Comparison of ENCODE assay signal across 11 cellular contexts in genomic region chr11:279040-279965, GRCh38. TPM values are rescaled to one million over a fixed set of nuclear protein-coding genes. Genes with fewer than 3 reads are reported as not detected.
DNase-seq lines count a peak whose midpoint lies in the region; ATAC-seq and TF ChIP-seq lines count a peak whose summit lies in the region.
"Had no signal": no experiment of that assay in that cellular context is flagged by ENCODE, and none has a peak within 500 bp of the region (broad histone marks: within the 10 kb centered on the region; RNA-seq: fewer than 3 reads in every experiment).

No MANE protein-coding gene starts in this region.

- CTCF ChIA-PET in activated naive CD4-positive, alpha-beta T cell treated with anti-CD3 and anti-CD28 coated beads, Interleukin-2, amount 10 ng/mL, durations not matched to agents 7 days and 5 days (lab: Charles Lee): interaction anchor here (1.0 to 6.6 kb wide), 3 partner anchors 12 to 28 kb away, joined by 4 to 49 read pairs (median 7); no protein-coding TSS in a partner anchor

- H3K27me3 Mint-ChIP-seq in activated naive CD4-positive, alpha-beta T cell treated with anti-CD3 and anti-CD28 coated beads, Interleukin-2, amount 10 ng/mL, durations not matched to agents 7 days and 5 days: peaks cover 80% of the 10 kb centered on the region

- H3K27me3 ChIP-seq in ascending aorta: peaks cover 23% of the 10 kb centered on the region
- H3K27me3 ChIP-seq in mononuclear cell (ENCODE audit: insufficient read depth, low read length): peaks cover 29% of the 10 kb centered on the region
- H3K27me3 ChIP-seq in upper lobe of right lung: peaks cover 65% of the 10 kb centered on the region
- peaks cover 73% of the 10 kb centered on the region for H3K27me3 ChIP-seq in gastroesophageal sphincter

- no peaks in the 10 kb centered on the region for H3K36me3 ChIP-seq in ascending aorta
- no peaks in the 10 kb centered on the region for H3K36me3 ChIP-seq in upper lobe of right lung
- no peaks in the 10 kb centered on the region for H3K36me3 ChIP-seq in gastroesophageal sphincter

- peaks cover 62% of the 10 kb centered on the region for H3K36me3 Mint-ChIP-seq in activated naive CD4-positive, alpha-beta T cell treated with anti-CD3 and anti-CD28 coated beads, Interleukin-2, amount 10 ng/mL, durations not matched to agents 7 days and 5 days

- H3K9me3 Mint-ChIP-seq in activated naive CD4-positive, alpha-beta T cell treated with anti-CD3 and anti-CD28 coated beads, Interleukin-2, amount 10 ng/mL, durations not matched to agents 7 days and 5 days: peaks cover 10% of the 10 kb centered on the region

- H3K4me1 ChIP-seq in ascending aorta (no peaks in the 10 kb centered on the region), mononuclear cell (ENCODE audit: insufficient read depth, low read length) (peaks cover 58% of the 10 kb centered on the region), upper lobe of right lung (peaks cover 30% of the 10 kb centered on the region), gastroesophageal sphincter (peaks cover 0 to 32% (median 17%) of the 10 kb centered on the region in 3 donors)

- H3K4me3 ChIP-seq in ascending aorta: peak overlapping the region; percentile 29 to 53
- H3K4me3 ChIP-seq in mononuclear cell (ENCODE audit: low read length): peak overlapping the region; percentile 45
- H3K4me3 ChIP-seq in upper lobe of right lung: peak overlapping the region; percentile 35
- H3K4me3 ChIP-seq in gastroesophageal sphincter: peak overlapping the region in 1 of 2 donors; percentile 36

- H3K9me3 ChIP-seq in ascending aorta (peaks cover 0 to 4% of the 10 kb centered on the region in 2 donors), mononuclear cell (ENCODE audit: low read depth, low read length) (no peaks in the 10 kb centered on the region), upper lobe of right lung (no peaks in the 10 kb centered on the region), gastroesophageal sphincter (no peaks in the 10 kb centered on the region)

- no peak for TF ChIP-seq CTCF in ascending aorta (IDR thresholded peaks at IDR 0.05)
- no peak for TF ChIP-seq CTCF in upper lobe of right lung (IDR thresholded peaks at IDR 0.05)
- no peak for TF ChIP-seq CTCF in gastroesophageal sphincter (IDR thresholded peaks at IDR 0.05)

- intact Hi-C loops in ascending aorta (cut with DNase I): no loop called here
- intact Hi-C loops in upper lobe of right lung (cut with DNase I): no loop called here

- no peak overlapping the region for H3K27ac ChIP-seq in ascending aorta
- H3K27ac ChIP-seq in upper lobe of right lung: no peak overlapping the region
- no peak overlapping the region for H3K27ac ChIP-seq in gastroesophageal sphincter

- no peak for TF ChIP-seq POLR2A in gastroesophageal sphincter (IDR thresholded peaks at IDR 0.05)

- ATAC-seq in upper lobe of right lung: peak; percentile 26
- ATAC-seq in gastroesophageal sphincter: no peak

- peak overlapping the region; percentile 96 for H3K27ac Mint-ChIP-seq in activated naive CD4-positive, alpha-beta T cell treated with anti-CD3 and anti-CD28 coated beads, Interleukin-2, amount 10 ng/mL, durations not matched to agents 7 days and 5 days
- H3K27ac Mint-ChIP-seq: HFFc6 had no signal

- WGBS in gastroesophageal sphincter (ENCODE audit: low coverage in 1 of 2), 2 donors: no CpG with 5 or more reads among the region's 97 CpGs

- no peak for TF ChIP-seq EP300 in gastroesophageal sphincter (IDR thresholded peaks at IDR 0.05)

- peak overlapping the region; percentile 88 for H3K4me3 Mint-ChIP-seq in activated naive CD4-positive, alpha-beta T cell treated with anti-CD3 and anti-CD28 coated beads, Interleukin-2, amount 10 ng/mL, durations not matched to agents 7 days and 5 days
- H3K4me3 Mint-ChIP-seq: HFFc6 had no signal

- DNase-seq in activated naive CD4-positive, alpha-beta T cell treated with anti-CD3 and anti-CD28 coated beads, Interleukin-2, amount 10 ng/mL, durations not matched to agents 7 days and 5 days: peak; percentile 48
- DNase-seq in activated naive CD4-positive, alpha-beta T cell (lab: John Stamatoyannopoulos, UW): no peak
- peak in 1 of 2 donors; percentile 60 for DNase-seq in ascending aorta (ENCODE audit: low spot score in 2 of 2)
- DNase-seq in upper lobe of right lung: peak; percentile 69
- DNase-seq in NCI-H1694 treated with DMSO at 0.1 percent for 48 hours (lab: John Stamatoyannopoulos, UW): no peak
- no peak for DNase-seq in epidermal melanocyte (ENCODE audit: insufficient read length, low spot score)
- DNase-seq: HFFc6, NCI-H446 had no signal

- peaks cover 59% of the 10 kb centered on the region for H3K4me1 Mint-ChIP-seq in activated naive CD4-positive, alpha-beta T cell treated with anti-CD3 and anti-CD28 coated beads, Interleukin-2, amount 10 ng/mL, durations not matched to agents 7 days and 5 days

RNA-seq across cellular contexts. Expression of gene NLRP6, which starts 1.1 kb away (rescaled TPM):
- total RNA-seq in ascending aorta (not detected), mononuclear cell (9.7 TPM), upper lobe of right lung (1.7 TPM), gastroesophageal sphincter (1 to 10 TPM in 1 of 4 donors, under 1 TPM in 1, not detected in 2; 0.23 to 1.9 TPM)
- total RNA-seq: HFFc6 had no signal

RNA-seq across cellular contexts. Expression of gene PGGHG, which starts 9.6 kb away (rescaled TPM):
- total RNA-seq in ascending aorta: 155 TPM
- total RNA-seq in mononuclear cell: 85.2 TPM
- total RNA-seq in upper lobe of right lung: 105 TPM
- 10 to 100 TPM in 2 of 4 donors, 1 to 10 TPM in 2; 8.5 to 35.3 (median 15.5) TPM for total RNA-seq in gastroesophageal sphincter

RNA-seq across cellular contexts. Expression of gene IFITM5, which starts 20.0 kb away (rescaled TPM):
- not detected for total RNA-seq in ascending aorta
- not detected for total RNA-seq in mononuclear cell
- not detected for total RNA-seq in upper lobe of right lung
- total RNA-seq in gastroesophageal sphincter: not detected
- total RNA-seq: HFFc6; T-helper 2 cell treated with Interferon-gamma antibody and Interleukin-4, amounts not matched to agents 100 ng/mL and 5 ng/mL, for 36 hours had no signal

RNA-seq across cellular contexts. Expression of gene IFITM2, which starts 28.3 kb away (rescaled TPM):
- total RNA-seq in ascending aorta: 1,131 TPM
- 52.9 TPM for total RNA-seq in mononuclear cell
- 521 TPM for total RNA-seq in upper lobe of right lung
- 100 to 1,000 TPM in 3 of 4 donors, 10 to 100 TPM in 1; 89.3 to 183 (median 126) TPM for total RNA-seq in gastroesophageal sphincter

RNA-seq across cellular contexts. Expression of gene IFITM1, which starts 34.5 kb away (rescaled TPM):
- total RNA-seq in ascending aorta (650 TPM), mononuclear cell (276 TPM), upper lobe of right lung (128 TPM), gastroesophageal sphincter (100 to 1,000 TPM in 3 of 4 donors, 10 to 100 TPM in 1; 29.9 to 138 (median 112) TPM)

Comparison
In these comparisons a context has a peak if more than half of its experiments do, and no peak if none do; other contexts are left out.
1. DNase-seq: peak in activated naive CD4-positive, alpha-beta T cell treated with anti-CD3 and anti-CD28 coated beads, Interleukin-2, amount 10 ng/mL, durations not matched to agents 7 days and 5 days (single experiment) and upper lobe of right lung (single experiment); none in activated naive CD4-positive, alpha-beta T cell (0 of 4), NCI-H1694 treated with DMSO at 0.1 percent for 48 hours (single experiment) and epidermal melanocyte (single experiment).